In the genomic region with DNA sequence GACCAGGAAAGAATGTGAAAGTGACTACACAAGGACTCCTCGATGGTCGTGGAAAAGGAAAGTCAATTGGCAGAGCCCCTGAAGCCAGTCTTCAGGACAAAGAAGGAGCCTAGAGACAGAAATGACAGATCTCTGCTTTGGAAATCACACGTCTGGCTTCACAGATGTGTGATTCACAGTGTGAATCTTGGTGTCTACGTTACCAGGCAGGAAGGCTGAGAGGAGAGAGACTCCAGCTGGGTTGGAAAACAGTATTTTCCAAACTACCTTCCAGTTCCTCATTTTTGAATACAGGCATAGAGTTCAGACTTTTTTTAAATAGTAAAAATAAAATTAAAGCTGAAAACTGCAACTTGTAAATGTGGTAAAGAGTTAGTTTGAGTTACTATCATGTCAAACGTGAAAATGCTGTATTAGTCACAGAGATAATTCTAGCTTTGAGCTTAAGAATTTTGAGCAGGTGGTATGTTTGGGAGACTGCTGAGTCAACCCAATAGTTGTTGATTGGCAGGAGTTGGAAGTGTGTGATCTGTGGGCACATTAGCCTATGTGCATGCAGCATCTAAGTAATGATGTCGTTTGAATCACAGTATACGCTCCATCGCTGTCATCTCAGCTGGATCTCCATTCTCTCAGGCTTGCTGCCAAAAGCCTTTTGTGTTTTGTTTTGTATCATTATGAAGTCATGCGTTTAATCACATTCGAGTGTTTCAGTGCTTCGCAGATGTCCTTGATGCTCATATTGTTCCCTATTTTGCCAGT, we compare ENCODE assay signal across 10 cellular contexts. TPM values are rescaled to one million over a fixed set of nuclear protein-coding genes. Genes with fewer than 3 reads are reported as not detected.
DNase-seq lines count a peak whose midpoint lies in the region; ATAC-seq, FAIRE-seq and TF ChIP-seq lines count a peak whose summit lies in the region.
"Had no signal": no experiment of that assay in that cellular context is flagged by ENCODE, and none has a peak within 500 bp of the region (broad histone marks: within the 10 kb centered on the region; RNA-seq: fewer than 3 reads in every experiment).

No MANE protein-coding gene starts in this region.

- no peak for FAIRE-seq in RCC 7860 (lab: Jason Lieb, UNC)

- H3K4me3 ChIP-seq in lower lobe of right lung: peak overlapping the region; percentile 19

- no peaks in the 10 kb centered on the region for H3K36me3 ChIP-seq in lower lobe of right lung

- H3K4me1 ChIP-seq in lower lobe of right lung: peaks cover 31% of the 10 kb centered on the region

- H3K9me3 ChIP-seq in lower lobe of right lung: no peaks in the 10 kb centered on the region

- DNase-seq in DMS 273 (lab: John Stamatoyannopoulos, UW; ENCODE audit: unreplicated experiment) (peak; percentile 2), DMS 273 treated with DMSO at 0.1 percent for 48 hours (lab: John Stamatoyannopoulos, UW) (no peak), RCC 7860 (ENCODE audit: low spot score) (peak; percentile 11), lower lobe of right lung (no peak), HK-2 (ENCODE audit: unreplicated experiment) (no peak)

- ATAC-seq in HG03060 (IDR thresholded peaks at IDR 0.05; ENCODE audit: low read depth, unreplicated experiment) (peak; percentile 44), lower lobe of right lung (no peak), HG03108 (IDR thresholded peaks at IDR 0.05; ENCODE audit: unreplicated experiment) (no peak), HG03139 (IDR thresholded peaks at IDR 0.05; ENCODE audit: unreplicated experiment) (no peak)

- H3K27ac ChIP-seq in lower lobe of right lung: peak overlapping the region; percentile 36
- H3K27ac ChIP-seq: 22Rv1 had no signal

- H3K27me3 ChIP-seq in lower lobe of right lung (ENCODE audit: low read depth): no peaks in the 10 kb centered on the region

- intact Hi-C loops in lower lobe of right lung (cut with DNase I): loop anchor here (10.0 kb wide), 1 partner anchor 75 kb away; no protein-coding TSS in a partner anchor

- TF ChIP-seq CTCF in lower lobe of right lung (IDR thresholded peaks at IDR 0.05): no peak

RNA-seq across cellular contexts. Expression of a gene that starts 6.0 kb away (rescaled TPM):
- 15.8 TPM for total RNA-seq in lower lobe of right lung
- total RNA-seq: glomerular endothelial cell had no signal

RNA-seq across cellular contexts. Expression of a gene that starts 10.8 kb away (rescaled TPM):
- total RNA-seq in lower lobe of right lung: 5.3 TPM
- total RNA-seq: glomerular endothelial cell had no signal

RNA-seq across cellular contexts. Expression of a gene that starts 47.1 kb away (rescaled TPM):
- total RNA-seq in lower lobe of right lung: 23.5 TPM

Comparison
In these comparisons a context has a peak if more than half of its experiments do, and no peak if none do; other contexts are left out.
1. DNase-seq: peak in DMS 273 (single experiment) and RCC 7860 (single experiment); none in DMS 273 treated with DMSO at 0.1 percent for 48 hours (single experiment), lower lobe of right lung (single experiment) and HK-2 (single experiment).